15 cellular contexts compared by ENCODE assay signal in genomic region chr5:39201160-39201794, GRCh38. TPM values are rescaled to one million over a fixed set of nuclear protein-coding genes. Genes with fewer than 3 reads are reported as not detected.
A peak's percentile ranks its signal among the peaks of the same experiment; 100 is the strongest.
DNase-seq lines count a peak whose midpoint lies in the region; ATAC-seq and TF ChIP-seq lines count a peak whose summit lies in the region.
"Had no signal": no experiment of that assay in that cellular context is flagged by ENCODE, and none has a peak within 500 bp of the region (broad histone marks: within the 10 kb centered on the region; RNA-seq: fewer than 3 reads in every experiment).

No MANE protein-coding gene starts in this region.

- H3K4me1 ChIP-seq in breast epithelium (no peaks in the 10 kb centered on the region), lower lobe of right lung (peaks cover 8% of the 10 kb centered on the region)

- no peak for DNase-seq in breast epithelium (ENCODE audit: low spot score in 2 of 2)
- DNase-seq in MCF 10A (ENCODE audit: unreplicated experiment), result no peak
- DNase-seq in activated CD8-positive, alpha-beta T cell treated with anti-CD3 and anti-CD28 coated beads for 36 hours, result peak; percentile 48
- no peak for DNase-seq in lower lobe of right lung
- DNase-seq in coronary artery (ENCODE audit: low spot score), result no peak
- no peak for DNase-seq in nucleus accumbens (lab: John Stamatoyannopoulos, UW)
- DNase-seq in SHP77 (lab: John Stamatoyannopoulos, UW), result no peak
- DNase-seq in SK-N-DZ (ENCODE audit: low spot score), result no peak
- DNase-seq: foreskin keratinocyte; kidney glomerular epithelial cell; NCI-H1105 treated with DMSO at 0.1 percent for 48 hours; NCI-H774; stimulated activated CD4-positive, alpha-beta T cell treated with anti-CD3 and anti-CD28 coated beads, Interleukin-4, amount 100 ng/mL, for 1 hour; substantia nigra had no signal

- H3K27ac Mint-ChIP-seq in MCF 10A (ENCODE audit: low read depth, unreplicated experiment), result no peak overlapping the region
- H3K27ac Mint-ChIP-seq in activated CD8-positive, alpha-beta T cell treated with anti-CD3 and anti-CD28 coated beads for 36 hours, result peak overlapping the region; percentile 97

- H3K27me3 Mint-ChIP-seq in MCF 10A (ENCODE audit: insufficient read depth, unreplicated experiment), result no peaks in the 10 kb centered on the region
- H3K27me3 Mint-ChIP-seq in activated CD8-positive, alpha-beta T cell treated with anti-CD3 and anti-CD28 coated beads for 36 hours, result no peaks in the 10 kb centered on the region

- no TSS peak for BruUV-seq in MCF 10A (replicated peaks; lab: Mats Ljungman, UMichigan)

- intact Hi-C loops in breast epithelium (cut with DNase I; ENCODE audit: low total_unique reads) (no loop called here), MCF 10A (cut with micrococcal nuclease) (no loop called here), lower lobe of right lung (cut with DNase I) (no loop called here)
- intact Hi-C loops in activated CD8-positive, alpha-beta T cell treated with anti-CD3 and anti-CD28 coated beads for 36 hours (cut with micrococcal nuclease), result loop anchor here (5.0 to 10.0 kb wide), 3 partner anchors 44 to 1484 kb away; partner anchors contain the start of gene RICTOR

- peaks cover 14% of the 10 kb centered on the region for H3K4me1 Mint-ChIP-seq in MCF 10A (ENCODE audit: insufficient read depth, unreplicated experiment)
- H3K4me1 Mint-ChIP-seq in activated CD8-positive, alpha-beta T cell treated with anti-CD3 and anti-CD28 coated beads for 36 hours (ENCODE audit: low read depth), result peaks cover 34% of the 10 kb centered on the region

- CTCF ChIA-PET in MCF 10A (lab: Yijun Ruan, JAX), result interaction anchor here (0.6 to 1.9 kb wide), 3 partner anchors 16 to 1620 kb away, joined by 3 to 14 read pairs (median 4); partner anchors contain the start of gene FYB1
- CTCF ChIA-PET in activated CD8-positive, alpha-beta T cell treated with anti-CD3 and anti-CD28 coated beads for 36 hours (lab: Charles Lee), result interaction anchor here (0.7 to 5.5 kb wide), 27 partner anchors 9 to 760 kb away, joined by 3 to 61 read pairs (median 4); no protein-coding TSS in a partner anchor

- no peak overlapping the region for H3K4me3 Mint-ChIP-seq in MCF 10A (ENCODE audit: unreplicated experiment)
- H3K4me3 Mint-ChIP-seq in activated CD8-positive, alpha-beta T cell treated with anti-CD3 and anti-CD28 coated beads for 36 hours, result peak overlapping the region; percentile 92

- no peak for TF ChIP-seq POLR2A in breast epithelium (IDR thresholded peaks at IDR 0.05)

- H3K4me3 ChIP-seq in breast epithelium, result peak overlapping the region in 2 of 3 donors; percentile 5 to 9
- peak overlapping the region; percentile 35 for H3K4me3 ChIP-seq in lower lobe of right lung
- H3K4me3 ChIP-seq in coronary artery, result no peak overlapping the region
- H3K4me3 ChIP-seq: BLaER1 treated with 17β-estradiol and CSF1 and Interleukin-3, amounts not matched to agents 10 nM and 100 nM had no signal

- H3K27ac ChIP-seq in breast epithelium, result no peak overlapping the region
- peak overlapping the region; percentile 4 for H3K27ac ChIP-seq in lower lobe of right lung
- no peak overlapping the region for H3K27ac ChIP-seq in coronary artery
- H3K27ac ChIP-seq: foreskin keratinocyte had no signal

- H3K9me3 Mint-ChIP-seq in MCF 10A (ENCODE audit: unreplicated experiment), result no peaks in the 10 kb centered on the region
- no peaks in the 10 kb centered on the region for H3K9me3 Mint-ChIP-seq in activated CD8-positive, alpha-beta T cell treated with anti-CD3 and anti-CD28 coated beads for 36 hours

- no peaks in the 10 kb centered on the region for H3K9me3 ChIP-seq in breast epithelium
- no peaks in the 10 kb centered on the region for H3K9me3 ChIP-seq in lower lobe of right lung

- POLR2A ChIA-PET in MCF 10A (lab: Yijun Ruan, JAX), result no interaction called here
- POLR2A ChIA-PET in activated CD8-positive, alpha-beta T cell treated with anti-CD3 and anti-CD28 coated beads for 36 hours (lab: Charles Lee), result interaction anchor here (0.9 to 18.3 kb wide), 11 partner anchors 10 to 129 kb away, joined by 3 to 202 read pairs (median 8); no protein-coding TSS in a partner anchor

- TF ChIP-seq CTCF in breast epithelium (IDR thresholded peaks at IDR 0.05) (no peak), MCF 10A (IDR thresholded peaks at IDR 0.05; ENCODE audit: unreplicated experiment) (no peak), lower lobe of right lung (IDR thresholded peaks at IDR 0.05) (no peak), coronary artery (IDR thresholded peaks at IDR 0.05) (no peak)
- TF ChIP-seq CTCF in activated CD8-positive, alpha-beta T cell treated with anti-CD3 and anti-CD28 coated beads for 36 hours (IDR thresholded peaks at IDR 0.05), result peak; percentile 34

- no peaks in the 10 kb centered on the region for H3K36me3 Mint-ChIP-seq in MCF 10A (ENCODE audit: insufficient read depth, unreplicated experiment)
- peaks cover 20% of the 10 kb centered on the region for H3K36me3 Mint-ChIP-seq in activated CD8-positive, alpha-beta T cell treated with anti-CD3 and anti-CD28 coated beads for 36 hours (ENCODE audit: low read depth)

- peak; percentile 45 for ATAC-seq in activated CD8-positive, alpha-beta T cell treated with anti-CD3 and anti-CD28 coated beads for 36 hours
- no peak for ATAC-seq in lower lobe of right lung
- ATAC-seq: foreskin keratinocyte had no signal

- H3K36me3 ChIP-seq in breast epithelium (no peaks in the 10 kb centered on the region), lower lobe of right lung (no peaks in the 10 kb centered on the region)

- no peaks in the 10 kb centered on the region for H3K27me3 ChIP-seq in breast epithelium
- no peaks in the 10 kb centered on the region for H3K27me3 ChIP-seq in lower lobe of right lung (ENCODE audit: low read depth)
- H3K27me3 ChIP-seq: BLaER1 treated with 17β-estradiol and CSF1 and Interleukin-3, amounts not matched to agents 10 nM and 100 nM; foreskin keratinocyte had no signal

RNA-seq across cellular contexts. Expression of gene FYB1, which starts 18.1 kb away (rescaled TPM):
- total RNA-seq in breast epithelium (10 to 100 TPM; 10.2 to 17.9 (median 11.4) TPM), MCF 10A (2022) (0.12 and 0.32 TPM in 2 replicates), lower lobe of right lung (51.0 TPM)
- 10 to 100 TPM; 82.8 to 83.0 TPM for total RNA-seq in activated CD8-positive, alpha-beta T cell treated with anti-CD3 and anti-CD28 coated beads for 36 hours
- not detected in 2 replicates for polyA plus RNA-seq in SK-N-DZ (2014; cell fraction: cytosol; rRNA removed)
- polyA plus RNA-seq in SK-N-DZ (2014; cell fraction: nucleus; rRNA removed), result not detected in 2 replicates
- total RNA-seq: foreskin keratinocyte had no signal
- polyA plus RNA-seq: foreskin keratinocyte had no signal
